Comparison of ENCODE assay signal across 15 cellular contexts in genomic region chr1:53616927-53617326, GRCh38.
DNase-seq lines count a peak whose midpoint lies in the region; ATAC-seq, FAIRE-seq and TF ChIP-seq lines count a peak whose summit lies in the region.
"Had no signal": no experiment of that assay in that cellular context is flagged by ENCODE, and none has a peak within 500 bp of the region (broad histone marks: within the 10 kb centered on the region; RNA-seq: fewer than 3 reads in every experiment).

No MANE protein-coding gene starts in this region.

- no peak overlapping the region for H3K9ac ChIP-seq in astrocyte (ENCODE audit: low read length)

- H3K27me3 ChIP-seq in astrocyte (ENCODE audit: insufficient read depth, low read length) (no peaks in the 10 kb centered on the region), aorta (ENCODE audit: control insufficient read depth in 1 of 2, insufficient read depth in 2 of 2, low read length in 1 of 2) (no peaks in the 10 kb centered on the region)

- FAIRE-seq in astrocyte (lab: Jason Lieb, UNC), result no peak

- H3K27ac ChIP-seq in astrocyte (ENCODE audit: low read depth, low read length) (no peak overlapping the region), aorta (ENCODE audit: low read depth in 1 of 2, low read length in 2 of 2) (no peak overlapping the region)
- H3K27ac ChIP-seq: RWPE1 had no signal

- no peaks in the 10 kb centered on the region for H3K9me3 ChIP-seq in astrocyte (ENCODE audit: insufficient read depth, low read depth, low read length)
- peaks cover 3% of the 10 kb centered on the region for H3K9me3 ChIP-seq in aorta (ENCODE audit: control insufficient read depth, low read length)

- peaks cover 8% of the 10 kb centered on the region for H3K4me1 ChIP-seq in astrocyte (ENCODE audit: insufficient read depth, low read length)
- H3K4me1 ChIP-seq in aorta (ENCODE audit: control insufficient read depth in 1 of 2, insufficient read depth in 2 of 2, low read length in 2 of 2), result no peaks in the 10 kb centered on the region

- DNase-seq in Right ventricle myocardium inferior (ENCODE audit: missing footprints) (no peak), Right ventricle myocardium superior (no peak), astrocyte (ENCODE audit: low read depth) (peak; percentile 5), islet precursor cell (peak; percentile 61), aorta (peak; percentile 6 to 40), CD14-positive monocyte (ENCODE audit: low spot score) (no peak), GM10248 (ENCODE audit: extremely low spot score) (no peak), DMS114 treated with DMSO at 0.1 percent for 48 hours (lab: John Stamatoyannopoulos, UW; ENCODE audit: unreplicated experiment) (no peak)
- DNase-seq: GDM1; NCI-H1436; stimulated activated CD4-positive, alpha-beta T cell treated with anti-CD3 and anti-CD28 coated beads, Interleukin-4, amount 100 ng/mL, for 24 hours had no signal

- H4K20me1 ChIP-seq in astrocyte (ENCODE audit: insufficient read depth, low read length), result peaks cover 81% of the 10 kb centered on the region

- H3K27ac Mint-ChIP-seq in astrocyte (ENCODE audit: unreplicated experiment) (no peak overlapping the region), CD14-positive monocyte (no peak overlapping the region)
- H3K27ac Mint-ChIP-seq: B cell; IgD-negative memory B cell; stimulated activated memory B cell treated with anti-CD40 and anti-IgM and Interleukin-4, amounts not matched to agents 10 μg/mL and 1 μg/mL and 100 μg/mL, for 72 hours had no signal

- ATAC-seq in Right ventricle myocardium inferior (peak; percentile 34), Right ventricle myocardium superior (ENCODE audit: poor library complexity) (no peak), aorta (ENCODE audit: low FRiP score) (no peak)
- ATAC-seq: stimulated activated memory B cell treated with anti-CD40 and anti-IgM and Interleukin-4, amounts not matched to agents 10 μg/mL and 1 μg/mL and 100 μg/mL, for 72 hours had no signal

- H3K4me3 ChIP-seq in astrocyte (ENCODE audit: insufficient read depth, low read depth, low read length), result no peak overlapping the region
- no peak overlapping the region for H3K4me3 ChIP-seq in aorta (ENCODE audit: low read length in 2 of 2)

- H3K9me3 Mint-ChIP-seq in astrocyte (ENCODE audit: unreplicated experiment), result no peaks in the 10 kb centered on the region
- H3K9me3 Mint-ChIP-seq in CD14-positive monocyte, result peaks cover 0 to 6% (median 0%) of the 10 kb centered on the region in 7 donors

- peak overlapping the region; percentile 26 for H3K4me2 ChIP-seq in astrocyte (ENCODE audit: low read length)

- H3K4me1 Mint-ChIP-seq in astrocyte (ENCODE audit: low read depth, unreplicated experiment) (no peaks in the 10 kb centered on the region), CD14-positive monocyte (no peaks in the 10 kb centered on the region)
- H3K4me1 Mint-ChIP-seq: B cell; IgD-negative memory B cell; stimulated activated memory B cell treated with anti-CD40 and anti-IgM and Interleukin-4, amounts not matched to agents 10 μg/mL and 1 μg/mL and 100 μg/mL, for 72 hours had no signal

- H3K27me3 Mint-ChIP-seq in astrocyte (ENCODE audit: low read depth, unreplicated experiment), result peaks cover 10% of the 10 kb centered on the region
- H3K27me3 Mint-ChIP-seq in CD14-positive monocyte (ENCODE audit: low read depth in 3 of 3), result peaks cover 0 to 4% (median 3%) of the 10 kb centered on the region in 3 donors
- H3K27me3 Mint-ChIP-seq: B cell, IgD-negative memory B cell had no signal

- peaks cover 54% of the 10 kb centered on the region for H3K79me2 ChIP-seq in astrocyte (ENCODE audit: insufficient read depth, low read length)

- CTCF ChIA-PET in GM10248 (lab: Yijun Ruan, JAX), result no interaction called here

- TF ChIP-seq CTCF in astrocyte (IDR thresholded peaks at IDR 0.05; ENCODE audit: insufficient read depth, low read depth, low read length), result no peak
- no peak for TF ChIP-seq CTCF in CD14-positive monocyte (IDR thresholded peaks at IDR 0.05)
- TF ChIP-seq CTCF in GM10248 (IDR thresholded peaks at IDR 0.05; ENCODE audit: control extremely low read depth, extremely low read depth, low read depth, missing control alignments), result no peak

- H3K36me3 ChIP-seq in astrocyte (ENCODE audit: insufficient read depth, low read length) (no peaks in the 10 kb centered on the region), aorta (ENCODE audit: control insufficient read depth in 1 of 2, insufficient read depth in 2 of 2, low read length in 1 of 2) (no peaks in the 10 kb centered on the region)

- POLR2A ChIA-PET in GM10248 (lab: Yijun Ruan, JAX), result no interaction called here

- intact Hi-C loops in Right ventricle myocardium inferior (cut with DNase I) (no loop called here), Right ventricle myocardium superior (cut with DNase I) (no loop called here), aorta (cut with DNase I) (no loop called here), CD14-positive monocyte (cut with micrococcal nuclease) (no loop called here)

- 94 to 97% methylated on average over 2 of the region's 2 CpGs for WGBS in aorta, 2 donors

- no peak overlapping the region for H2AFZ ChIP-seq in astrocyte (ENCODE audit: low read depth, low read length)

- no peaks in the 10 kb centered on the region for H3K36me3 Mint-ChIP-seq in astrocyte (ENCODE audit: low read depth, unreplicated experiment)
- no peaks in the 10 kb centered on the region for H3K36me3 Mint-ChIP-seq in CD14-positive monocyte
- H3K36me3 Mint-ChIP-seq: IgD-negative memory B cell; stimulated activated memory B cell treated with anti-CD40 and anti-IgM and Interleukin-4, amounts not matched to agents 10 μg/mL and 1 μg/mL and 100 μg/mL, for 72 hours had no signal

- no peak overlapping the region for H3K4me3 Mint-ChIP-seq in astrocyte (ENCODE audit: unreplicated experiment)
- no peak overlapping the region for H3K4me3 Mint-ChIP-seq in CD14-positive monocyte
- H3K4me3 Mint-ChIP-seq: B cell; IgD-negative memory B cell; stimulated activated memory B cell treated with anti-CD40 and anti-IgM and Interleukin-4, amounts not matched to agents 10 μg/mL and 1 μg/mL and 100 μg/mL, for 72 hours had no signal

Comparison
In these comparisons a context has a peak if more than half of its experiments do, and no peak if none do; other contexts are left out.
1. DNase-seq: peak in astrocyte (single experiment), islet precursor cell (single experiment) and aorta (2 of 2); none in Right ventricle myocardium inferior (single experiment), Right ventricle myocardium superior (single experiment), CD14-positive monocyte (single experiment), GM10248 (single experiment) and DMS114 treated with DMSO at 0.1 percent for 48 hours (single experiment).